8 cellular contexts compared by ENCODE assay signal in genomic region chr17:30831663-30832437, GRCh38. TPM values are rescaled to one million over a fixed set of nuclear protein-coding genes. Genes with fewer than 3 reads are reported as not detected.
DNase-seq lines count a peak whose midpoint lies in the region; ATAC-seq and TF ChIP-seq lines count a peak whose summit lies in the region.

Gene ATAD5, plus strand, starts transcription at chr17:30831966. Its CDS starts 382 bp downstream, at chr17:30832348.

- H3K36me3 Mint-ChIP-seq in natural killer cell: no peaks in the 10 kb centered on the region
- H3K36me3 Mint-ChIP-seq in stimulated activated naive B cell treated with anti-CD40 and anti-IgM and Interleukin-4, amounts not matched to agents 10 μg/mL and 1 μg/mL and 100 μg/mL, for 72 hours: peaks cover 5 to 11% of the 10 kb centered on the region in 2 donors

- no peaks in the 10 kb centered on the region for H3K9me3 ChIP-seq in RWPE2 (ENCODE audit: severe bottlenecking)

- H3K4me3 ChIP-seq in RWPE2 (ENCODE audit: severe bottlenecking) (peak within 1 kb of the TSS; percentile 56), fibroblast of pulmonary artery (replicated peaks; ENCODE audit: low read depth, low read length) (peak within 1 kb of the TSS; percentile 93)

- H3K27ac ChIP-seq in RWPE2 (ENCODE audit: poor library complexity, severe bottlenecking): peak within 1 kb of the TSS; percentile 52

- TF ChIP-seq CTCF in RWPE2 (IDR thresholded peaks at IDR 0.05; ENCODE audit: poor library complexity, severe bottlenecking) (no peak), fibroblast of pulmonary artery (IDR thresholded peaks at IDR 0.05; ENCODE audit: low read length, missing control alignments) (no peak), natural killer cell (IDR thresholded peaks at IDR 0.05) (no peak)

- no peaks in the 10 kb centered on the region for H3K27me3 Mint-ChIP-seq in natural killer cell (ENCODE audit: low read depth in 2 of 2)
- no peaks in the 10 kb centered on the region for H3K27me3 Mint-ChIP-seq in stimulated activated naive B cell treated with anti-CD40 and anti-IgM and Interleukin-4, amounts not matched to agents 10 μg/mL and 1 μg/mL and 100 μg/mL, for 72 hours

- intact Hi-C loops in natural killer cell (cut with micrococcal nuclease): no loop called here

- DNase-seq in COLO668 (lab: John Stamatoyannopoulos, UW; ENCODE audit: unreplicated experiment) (peak; percentile 88), M059J (ENCODE audit: low read depth) (peak; percentile 89), RWPE2 (ENCODE audit: low spot score) (peak; percentile 87), fibroblast of pulmonary artery (ENCODE audit: low read depth) (peak; percentile 94), natural killer cell (peak; percentile 84)
- DNase-seq in activated T-helper 1 cell treated with anti-CD3 and anti-CD28 coated beads, Interleukin-2, amount 50 U/mL, for 16 hours (ENCODE audit: low read depth in 1 of 2, low spot score in 1 of 2): peak; percentile 80 to 81
- peak; percentile 82 for DNase-seq in stimulated activated naive B cell treated with anti-CD40 and anti-IgM and Interleukin-4, amounts not matched to agents 10 μg/mL and 1 μg/mL and 100 μg/mL, for 72 hours

- peak within 1 kb of the TSS; percentile 79 to 91 for H3K27ac Mint-ChIP-seq in natural killer cell
- peak within 1 kb of the TSS; percentile 95 for H3K27ac Mint-ChIP-seq in stimulated activated naive B cell treated with anti-CD40 and anti-IgM and Interleukin-4, amounts not matched to agents 10 μg/mL and 1 μg/mL and 100 μg/mL, for 72 hours

- no peaks in the 10 kb centered on the region for H3K27me3 ChIP-seq in RWPE2 (ENCODE audit: insufficient read depth, poor library complexity, severe bottlenecking)

- no peaks in the 10 kb centered on the region for H3K9me3 Mint-ChIP-seq in natural killer cell
- H3K9me3 Mint-ChIP-seq in stimulated activated naive B cell treated with anti-CD40 and anti-IgM and Interleukin-4, amounts not matched to agents 10 μg/mL and 1 μg/mL and 100 μg/mL, for 72 hours: no peaks in the 10 kb centered on the region

- peaks cover 22 to 26% of the 10 kb centered on the region in 2 donors for H3K4me1 Mint-ChIP-seq in natural killer cell
- H3K4me1 Mint-ChIP-seq in stimulated activated naive B cell treated with anti-CD40 and anti-IgM and Interleukin-4, amounts not matched to agents 10 μg/mL and 1 μg/mL and 100 μg/mL, for 72 hours: peaks cover 11 to 20% of the 10 kb centered on the region in 2 donors

- ATAC-seq in GM21723 (IDR thresholded peaks at IDR 0.05; ENCODE audit: unreplicated experiment): peak; percentile 75
- ATAC-seq in RWPE2 (ENCODE audit: low read depth): peak; percentile 87
- ATAC-seq in natural killer cell: peak; percentile 98
- ATAC-seq in stimulated activated naive B cell treated with anti-CD40 and anti-IgM and Interleukin-4, amounts not matched to agents 10 μg/mL and 1 μg/mL and 100 μg/mL, for 72 hours (replicated peaks): peak; percentile 92 to 95

- H3K4me1 ChIP-seq in RWPE2 (ENCODE audit: insufficient read depth, poor library complexity, severe bottlenecking): peaks cover 6% of the 10 kb centered on the region

- peak within 1 kb of the TSS; percentile 98 for H3K4me3 Mint-ChIP-seq in natural killer cell
- peak within 1 kb of the TSS; percentile 98 to 100 for H3K4me3 Mint-ChIP-seq in stimulated activated naive B cell treated with anti-CD40 and anti-IgM and Interleukin-4, amounts not matched to agents 10 μg/mL and 1 μg/mL and 100 μg/mL, for 72 hours

- peaks cover 32% of the 10 kb centered on the region for H3K36me3 ChIP-seq in RWPE2 (ENCODE audit: low read depth)

RNA-seq across cellular contexts. Expression of gene ATAD5, which starts in this region (rescaled TPM):
- 3.1 and 4.5 TPM in 2 replicates for total RNA-seq in M059J (2014; rRNA removed; shearing (Covaris generic))
- total RNA-seq in natural killer cell: 1 to 10 TPM; 5.5 to 6.6 (median 5.6) TPM

Comparison
In these comparisons a context has a peak if more than half of its experiments do, and no peak if none do; other contexts are left out.
1. Peak in every context shown above with its lines: DNase-seq, ATAC-seq, H3K4me3 ChIP-seq and H3K27ac ChIP-seq.